15 cellular contexts compared by ENCODE assay signal in the genomic region with DNA sequence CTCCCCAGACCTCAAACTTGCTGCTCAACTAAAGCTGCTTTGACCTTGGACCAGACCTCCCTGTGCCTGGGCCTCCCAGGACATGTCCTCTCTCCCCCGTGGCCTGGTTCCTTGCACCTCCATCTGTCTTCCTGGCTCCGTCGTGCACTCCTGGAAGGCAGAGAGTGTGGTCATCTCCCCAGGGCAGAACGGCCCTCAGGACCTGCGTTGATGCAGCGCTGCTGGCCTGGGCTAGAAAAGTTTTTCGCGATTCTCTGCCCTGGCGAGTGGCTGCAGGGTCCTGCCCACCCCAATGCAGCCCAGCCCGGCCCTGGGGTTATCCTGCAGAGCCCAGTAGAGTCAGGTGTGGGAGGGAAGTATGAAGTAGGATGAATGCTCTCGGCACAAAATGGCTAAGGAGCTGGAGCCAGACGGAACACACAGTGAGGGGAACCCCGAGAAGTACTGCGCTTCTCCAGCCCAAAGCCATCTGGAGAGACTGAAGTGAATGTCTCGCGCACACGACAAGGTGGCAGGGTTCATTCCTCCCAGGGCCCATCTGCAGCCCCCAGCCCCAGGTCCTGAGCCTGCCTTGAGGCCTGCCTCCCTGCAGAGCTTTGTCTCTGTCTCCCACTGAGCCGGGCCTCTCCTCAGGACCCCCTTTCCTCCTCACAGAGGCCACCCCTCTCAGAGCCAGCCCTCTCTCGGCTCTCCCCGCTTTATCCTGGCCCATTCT. TPM values are rescaled to one million over a fixed set of nuclear protein-coding genes. Genes with fewer than 3 reads are reported as not detected.
DNase-seq lines count a peak whose midpoint lies in the region; TF ChIP-seq lines count a peak whose summit lies in the region.
"Had no signal": no experiment of that assay in that cellular context is flagged by ENCODE, and none has a peak within 500 bp of the region (broad histone marks: within the 10 kb centered on the region; RNA-seq: fewer than 3 reads in every experiment).

No MANE protein-coding gene starts in this region.

- CTCF ChIA-PET in RWPE1 (lab: Yijun Ruan, JAX) = interaction anchor here (0.6 to 1.4 kb wide), 5 partner anchors 11 to 66 kb away, joined by 3 to 4 read pairs (median 3); a partner anchor contains a TSS

- H3K27ac Mint-ChIP-seq in endodermal cell (peak overlapping the region; percentile 20), mesothelial cell of epicardium (peak overlapping the region; percentile 42)

- H3K27me3 Mint-ChIP-seq in endodermal cell (ENCODE audit: insufficient read depth) (peaks cover 22% of the 10 kb centered on the region), mesothelial cell of epicardium (ENCODE audit: low read depth) (no peaks in the 10 kb centered on the region)

- H3K9me3 ChIP-seq in endodermal cell (ENCODE audit: control insufficient read depth, low read length) (no peaks in the 10 kb centered on the region), hepatocyte (ENCODE audit: low read depth) (no peaks in the 10 kb centered on the region)
- H3K9me3 ChIP-seq: HAP-1 had no signal

- no peaks in the 10 kb centered on the region for H4K20me1 ChIP-seq in hepatocyte (ENCODE audit: insufficient read depth, poor library complexity, severe bottlenecking)

- H3K27ac ChIP-seq in RWPE1 (peak overlapping the region; percentile 58), endodermal cell (ENCODE audit: low read depth, low read length) (peak overlapping the region; percentile 92), substantia nigra (ENCODE audit: low read depth, low read length, poor library complexity, severe bottlenecking) (peak overlapping the region; percentile 91), hepatocyte (no peak overlapping the region)
- H3K27ac ChIP-seq: KMS-11, SK-N-MC had no signal

- no peak overlapping the region for H2AFZ ChIP-seq in hepatocyte

- WGBS in endodermal cell (ENCODE audit: insufficient coverage in 1 of 2, insufficient read length in 1 of 2), 2 experiments = 91 to 92% methylated on average over 12 to 20 of the region's 20 CpGs
- WGBS in hepatocyte (ENCODE audit: low lambda C conversion rate, missing lambda C conversion rate) = 86% methylated on average over 20 of the region's 20 CpGs

- H3K36me3 Mint-ChIP-seq in endodermal cell (ENCODE audit: low read depth) (no peaks in the 10 kb centered on the region), mesothelial cell of epicardium (no peaks in the 10 kb centered on the region)

- H3K36me3 ChIP-seq in endodermal cell (ENCODE audit: control insufficient read depth, insufficient read depth, low read length) (no peaks in the 10 kb centered on the region), hepatocyte (replicated peaks; ENCODE audit: insufficient read depth, low read depth) (no peaks in the 10 kb centered on the region)
- H3K36me3 ChIP-seq: HAP-1 had no signal

- POLR2A ChIA-PET in RWPE1 (lab: Yijun Ruan, JAX; ENCODE audit: low non-redundant PET) = no interaction called here

- H3K9me3 Mint-ChIP-seq in endodermal cell = no peaks in the 10 kb centered on the region
- H3K9me3 Mint-ChIP-seq in mesothelial cell of epicardium = no peaks in the 10 kb centered on the region

- TF ChIP-seq CTCF in RWPE1 (conservative IDR thresholded peaks at IDR 0.05; ENCODE audit: low read depth) = no peak
- TF ChIP-seq CTCF in endodermal cell (conservative IDR thresholded peaks at IDR 0.05) = no peak
- TF ChIP-seq CTCF in mesothelial cell of epicardium (IDR thresholded peaks at IDR 0.05; ENCODE audit: unreplicated experiment) = no peak
- no peak for TF ChIP-seq CTCF in hepatocyte (IDR thresholded peaks at IDR 0.05; ENCODE audit: poor library complexity)

- H3K4me3 ChIP-seq in endodermal cell (ENCODE audit: low read length) = no peak overlapping the region
- no peak overlapping the region for H3K4me3 ChIP-seq in hepatocyte
- H3K4me3 ChIP-seq: HAP-1, SK-N-MC had no signal

- H3K4me1 Mint-ChIP-seq in endodermal cell (peaks cover 6% of the 10 kb centered on the region), mesothelial cell of epicardium (peaks cover 60% of the 10 kb centered on the region)

- no peak overlapping the region for H3K4me3 Mint-ChIP-seq in endodermal cell
- H3K4me3 Mint-ChIP-seq in mesothelial cell of epicardium = no peak overlapping the region

- no peaks in the 10 kb centered on the region for H3K4me1 ChIP-seq in endodermal cell (ENCODE audit: control insufficient read depth, insufficient read depth, low read length)
- peaks cover 48% of the 10 kb centered on the region for H3K4me1 ChIP-seq in hepatocyte (ENCODE audit: insufficient read depth)
- H3K4me1 ChIP-seq: HAP-1 had no signal

- H3K4me2 ChIP-seq in hepatocyte = no peak overlapping the region
- H3K4me2 ChIP-seq: KMS-11 had no signal

- no peak overlapping the region for H3K9ac ChIP-seq in endodermal cell (ENCODE audit: extremely low read depth, low read length, poor library complexity, severe bottlenecking)
- H3K9ac ChIP-seq: KMS-11 had no signal

- no peak for DNase-seq in RWPE1 (ENCODE audit: low spot score)
- DNase-seq in endodermal cell = no peak
- no peak for DNase-seq in mesothelial cell of epicardium (ENCODE audit: low spot score in 2 of 2, unreplicated experiment in 2 of 2)
- no peak for DNase-seq in substantia nigra (lab: John Stamatoyannopoulos, UW)
- DNase-seq in A172 (ENCODE audit: low spot score) = no peak
- no peak for DNase-seq in COLO829 (ENCODE audit: low spot score)
- no peak for DNase-seq in NCI-H748 treated with DMSO at 0.1 percent for 48 hours (lab: John Stamatoyannopoulos, UW)
- DNase-seq in hepatocyte (ENCODE audit: low spot score) = no peak
- DNase-seq: activated CD8-positive, alpha-beta memory T cell treated with anti-CD3 and anti-CD28 coated beads for 24 hours; activated gamma-delta T cell; NCI-H1105; NCI-H345 had no signal

- H3K79me2 ChIP-seq in hepatocyte = no peaks in the 10 kb centered on the region

- H3K27me3 ChIP-seq in endodermal cell (ENCODE audit: control insufficient read depth, insufficient read depth, low read length, poor library complexity, severe bottlenecking) = peaks cover 9% of the 10 kb centered on the region
- H3K27me3 ChIP-seq in hepatocyte = no peaks in the 10 kb centered on the region

- H3K9me2 ChIP-seq in hepatocyte (replicated peaks; ENCODE audit: insufficient read depth) = no peaks in the 10 kb centered on the region

RNA-seq across cellular contexts. Expression of a gene that starts 41.7 kb away (rescaled TPM):
- total RNA-seq in endodermal cell = 1 to 10 TPM; 1.3 to 1.6 TPM
- 6.6 TPM for polyA plus RNA-seq in endodermal cell (2013, experiment 1 of 2)
- 8.9 TPM for polyA plus RNA-seq in endodermal cell (2013, experiment 2 of 2)
- 12.6 to 13.8 TPM (median 12.7 TPM) in 3 replicates for total RNA-seq in mesothelial cell of epicardium
- total RNA-seq in A172 (2014; rRNA removed; shearing (Covaris generic)) = 1.7 and 3.2 TPM in 2 replicates
- 2.0 and 2.9 TPM in 2 replicates for total RNA-seq in hepatocyte
- polyA plus RNA-seq in hepatocyte = 1.3 and 2.1 TPM in 2 replicates
